Comparison of ENCODE assay signal across 8 cellular contexts in genomic region chr1:222617367-222617951, GRCh38. TPM values are rescaled to one million over a fixed set of nuclear protein-coding genes. Genes with fewer than 3 reads are reported as not detected.
DNase-seq lines count a peak whose midpoint lies in the region; TF ChIP-seq lines count a peak whose summit lies in the region.

No MANE protein-coding gene starts in this region.

- H3K9me3 Mint-ChIP-seq in stimulated activated naive CD8-positive, alpha-beta T cell treated with anti-CD3 and anti-CD28 coated beads, Interleukin-15, Interleukin-2, amounts not matched to agents 100 ng/mL and 50 ng/mL, for 24 hours: no peaks in the 10 kb centered on the region

- H3K36me3 Mint-ChIP-seq in stimulated activated naive CD8-positive, alpha-beta T cell treated with anti-CD3 and anti-CD28 coated beads, Interleukin-15, Interleukin-2, amounts not matched to agents 100 ng/mL and 50 ng/mL, for 24 hours (ENCODE audit: low read depth): peaks cover 9% of the 10 kb centered on the region

- TF ChIP-seq RAD21 in neural cell (conservative IDR thresholded peaks at IDR 0.05): no peak

- H3K9me3 ChIP-seq in HAP-1: no peaks in the 10 kb centered on the region
- H3K9me3 ChIP-seq in neural cell (ENCODE audit: low read length): no peaks in the 10 kb centered on the region

- peak overlapping the region; percentile 84 for H3K4me3 Mint-ChIP-seq in stimulated activated naive CD8-positive, alpha-beta T cell treated with anti-CD3 and anti-CD28 coated beads, Interleukin-15, Interleukin-2, amounts not matched to agents 100 ng/mL and 50 ng/mL, for 24 hours

- H4K20me1 ChIP-seq in neural cell (ENCODE audit: insufficient read depth): no peaks in the 10 kb centered on the region

- H3K4me1 Mint-ChIP-seq in stimulated activated naive CD8-positive, alpha-beta T cell treated with anti-CD3 and anti-CD28 coated beads, Interleukin-15, Interleukin-2, amounts not matched to agents 100 ng/mL and 50 ng/mL, for 24 hours (ENCODE audit: low read depth): peaks cover 37% of the 10 kb centered on the region

- peak; percentile 39 for TF ChIP-seq EP300 in neural cell (conservative IDR thresholded peaks at IDR 0.05; ENCODE audit: poor library complexity, severe bottlenecking)

- in situ Hi-C loops in HAP-1 (cut with MboI; ENCODE audit: low sequenced_read_pairs): no loop called here

- TF ChIP-seq POLR2A in Raji (IDR thresholded peaks at IDR 0.05; ENCODE audit: insufficient read depth, low read depth, low read length): peak; percentile 71

- H3K9me2 ChIP-seq in neural cell (ENCODE audit: insufficient read depth, low read length): no peaks in the 10 kb centered on the region

- H3K27me3 Mint-ChIP-seq in stimulated activated naive CD8-positive, alpha-beta T cell treated with anti-CD3 and anti-CD28 coated beads, Interleukin-15, Interleukin-2, amounts not matched to agents 100 ng/mL and 50 ng/mL, for 24 hours: peaks cover 24% of the 10 kb centered on the region

- H2AFZ ChIP-seq in neural cell (ENCODE audit: low read depth, low read length): peak overlapping the region; percentile 92

- H3K27ac ChIP-seq in neural cell (ENCODE audit: low read length): peak overlapping the region; percentile 72

- H3K36me3 ChIP-seq in HAP-1 (replicated peaks) (no peaks in the 10 kb centered on the region; the same call in 1 of the 2 replicates), neural cell (ENCODE audit: insufficient read depth, low read length) (no peaks in the 10 kb centered on the region)

- H3K27me3 ChIP-seq in HAP-1 (ENCODE audit: low read depth): peaks cover 3% of the 10 kb centered on the region
- no peaks in the 10 kb centered on the region for H3K27me3 ChIP-seq in neural cell (ENCODE audit: insufficient read depth, low read depth, low read length)

- H3K4me1 ChIP-seq in HAP-1: peaks cover 5% of the 10 kb centered on the region

- peak overlapping the region; percentile 28 for H3K4me3 ChIP-seq in HAP-1
- H3K4me3 ChIP-seq in neural cell (ENCODE audit: low read length): peak overlapping the region; percentile 70

- H3K79me2 ChIP-seq in neural cell (replicated peaks; ENCODE audit: insufficient read depth, low read length): peaks cover 15% of the 10 kb centered on the region

- peak overlapping the region; percentile 73 for H3K9ac ChIP-seq in neural cell (ENCODE audit: low read length)

- peak overlapping the region; percentile 84 for H3K4me2 ChIP-seq in neural cell (ENCODE audit: low read length)

- peak overlapping the region; percentile 90 for H3K27ac Mint-ChIP-seq in stimulated activated naive CD8-positive, alpha-beta T cell treated with anti-CD3 and anti-CD28 coated beads, Interleukin-15, Interleukin-2, amounts not matched to agents 100 ng/mL and 50 ng/mL, for 24 hours

- DNase-seq in ELF-1 (ENCODE audit: low read depth, low spot score) (peak; percentile 97), HAP-1 (ENCODE audit: low spot score in 2 of 2) (peak; percentile 89 to 95), M059J (ENCODE audit: low read depth) (peak; percentile 98), fibroblast of the conjunctiva (ENCODE audit: low read depth) (peak; percentile 97)
- peak; percentile 96 for DNase-seq in activated effector memory CD4-positive, alpha-beta T cell treated with anti-CD3 and anti-CD28 coated beads, Interleukin-2, amount 50 U/mL, for 16 hours

- TF ChIP-seq CTCF in neural cell (IDR thresholded peaks at IDR 0.05; ENCODE audit: poor library complexity, severe bottlenecking): no peak

- no peaks in the 10 kb centered on the region for H3F3A ChIP-seq in neural cell (ENCODE audit: insufficient read depth, low read length, poor library complexity, severe bottlenecking)

TF ChIP-seq in neural cell, 6 proteins besides CTCF, POLR2A, EP300 and RAD21:
- TF ChIP-seq SMC3 (conservative IDR thresholded peaks at IDR 0.05; ENCODE audit: poor library complexity) (no peak), REST (IDR thresholded peaks at IDR 0.05; ENCODE audit: borderline replicate concordance) (peak; percentile 41), MXI1 (conservative IDR thresholded peaks at IDR 0.05; ENCODE audit: poor library complexity, severe bottlenecking) (peak; percentile 59), TAF1 (IDR thresholded peaks at IDR 0.05; ENCODE audit: low read depth) (no peak), EZH2 (IDR thresholded peaks at IDR 0.05; ENCODE audit: borderline replicate concordance, insufficient read depth, low read length, poor library complexity, severe bottlenecking) (no peak), POLR2AphosphoS5 (IDR thresholded peaks at IDR 0.05) (peak; percentile 71)

RNA-seq across cellular contexts. Expression of gene MIA3, which starts 0.4 kb away (rescaled TPM):
- 51.0 and 53.7 TPM in 2 replicates for total RNA-seq in M059J (2014; rRNA removed; shearing (Covaris generic))
- 26.9 and 33.5 TPM in 2 replicates for polyA plus RNA-seq in neural cell
- polyA minus RNA-seq in neural cell: 78.6 and 89.1 TPM in 2 replicates

RNA-seq across cellular contexts. Expression of gene TAF1A, which starts 27.7 kb away (rescaled TPM):
- 9.3 and 16.7 TPM in 2 replicates for total RNA-seq in M059J (2014; rRNA removed; shearing (Covaris generic))
- 16.1 and 25.5 TPM in 2 replicates for polyA plus RNA-seq in neural cell
- polyA minus RNA-seq in neural cell: 35.1 and 42.6 TPM in 2 replicates

Comparison
In these comparisons a context has a peak if more than half of its experiments do, and no peak if none do; other contexts are left out.
1. Peak in every context shown above with its lines: DNase-seq, H3K4me3 ChIP-seq and H3K27ac ChIP-seq.